Comparison of ENCODE assay signal across 28 cellular contexts in the genomic region with DNA sequence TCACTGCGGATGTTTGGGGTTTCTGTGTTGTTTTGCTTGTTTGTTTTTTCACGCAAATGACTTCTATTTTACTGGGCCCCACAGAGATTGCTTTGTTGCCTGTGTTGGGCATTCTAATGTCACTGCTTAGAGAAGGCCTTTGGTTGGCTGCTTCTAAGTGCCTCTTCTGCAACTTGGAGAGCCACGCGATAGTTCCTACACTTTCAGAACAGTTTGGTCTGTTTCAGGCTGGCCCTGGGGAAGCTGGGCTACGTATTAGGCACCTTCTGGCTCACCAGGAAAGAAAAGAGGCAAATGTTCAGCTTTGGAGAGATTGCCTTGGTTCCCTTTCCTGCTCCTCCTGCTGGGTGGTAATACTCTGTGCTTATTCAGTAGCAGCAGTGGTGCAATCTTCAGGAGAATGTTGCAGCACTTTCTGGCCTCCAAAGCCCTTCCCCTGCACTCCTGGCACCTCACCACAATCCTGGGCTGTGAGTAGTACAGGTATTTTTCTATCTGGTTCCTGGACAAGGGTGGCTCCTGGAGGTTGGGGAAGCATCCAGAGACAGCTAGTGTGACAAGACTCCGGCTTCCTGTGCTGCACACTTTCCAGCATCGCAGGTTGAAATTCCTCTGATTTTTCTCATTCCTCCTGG. TPM values are rescaled to one million over a fixed set of nuclear protein-coding genes. Genes with fewer than 3 reads are reported as not detected.
DNase-seq lines count a peak whose midpoint lies in the region; ATAC-seq, FAIRE-seq and TF ChIP-seq lines count a peak whose summit lies in the region.
"Had no signal": no experiment of that assay in that cellular context is flagged by ENCODE, and none has a peak within 500 bp of the region (broad histone marks: within the 10 kb centered on the region; RNA-seq: fewer than 3 reads in every experiment).

No MANE protein-coding gene starts in this region.

- POLR2A ChIA-PET in A549 (lab: Yijun Ruan, JAX), result no interaction called here
- POLR2A ChIA-PET in IMR-90 (lab: Charles Lee; ENCODE audit: unreplicated experiment), result no interaction called here

- H3K4me1 ChIP-seq in A549 (peaks cover 34% of the 10 kb centered on the region), IMR-90 (ENCODE audit: control insufficient read depth, insufficient read depth, low read length) (no peaks in the 10 kb centered on the region; the same call in 1 of the 2 replicates), left lung (peaks cover 5 to 28% of the 10 kb centered on the region in 2 donors)

- no peak overlapping the region for H3K56ac ChIP-seq in IMR-90 (ENCODE audit: extremely low read depth, insufficient read depth, low read length)

- no peak for TF ChIP-seq RAD21 in A549 (conservative IDR thresholded peaks at IDR 0.05 in 1 of 2, IDR thresholded peaks at IDR 0.05 in 1 of 2)
- TF ChIP-seq RAD21 in IMR-90 (IDR thresholded peaks at IDR 0.05; ENCODE audit: low read length), result no peak

- H3K4me3 ChIP-seq in A549 (no peak overlapping the region), IMR-90 (ENCODE audit: insufficient read depth, low read depth, low read length) (no peak overlapping the region), left lung (no peak overlapping the region)
- H3K4me3 ChIP-seq: GM23338, thoracic aorta had no signal

- H2AK5ac ChIP-seq in IMR-90 (ENCODE audit: low read depth, low read length), result no peak overlapping the region

- H3K79me1 ChIP-seq in IMR-90 (ENCODE audit: low read depth in 1 of 2, low read length in 2 of 2), result peaks cover 0 to 6% of the 10 kb centered on the region in 2 experiments; a peak in 1 of 4 replicates

- DNase-seq in A549 (ENCODE audit: low read depth in 1 of 2, low spot score in 1 of 2) (peak in 1 of 2 experiments; percentile 19), IMR-90 (no peak), left lung (peak in 1 of 2 donors; percentile 40), NCI-H2081 treated with DMSO at 0.1 percent for 48 hours (lab: John Stamatoyannopoulos, UW) (no peak), progenitor cell of endocrine pancreas (ENCODE audit: low spot score, unreplicated experiment) (no peak), glomerular visceral epithelial cell (ENCODE audit: extremely low spot score) (no peak)
- DNase-seq: activated CD4-positive, alpha-beta T cell treated with anti-CD3 and anti-CD28 coated beads, Interleukin-2, amount 10 ng/mL, durations not matched to agents 24 days and 14 days; activated naive CD4-positive, alpha-beta T cell treated with anti-CD3 and anti-CD28 coated beads for 36 hours; anterior cingulate cortex; CD8-positive, alpha-beta T cell; DMS153; midbrain; NCI-H1092 treated with DMSO at 0.1 percent for 48 hours; NCI-H2029 treated with DMSO at 0.1 percent for 48 hours; NCI-H446 treated with DMSO at 0.1 percent for 48 hours; stimulated activated CD4-positive, alpha-beta T cell treated with anti-CD3 and anti-CD28 coated beads, Interleukin-1b, Interleukin-23, amount 100 ng/mL, for 48 hours; SW 1271 had no signal

- H2BK5ac ChIP-seq in IMR-90 (ENCODE audit: low read depth, low read length, poor library complexity, severe bottlenecking), result no peak overlapping the region

- no TSS peak for BruUV-seq in IMR-90 (replicated peaks; lab: Mats Ljungman, UMichigan)

- TF ChIP-seq POLR2A in A549 (IDR thresholded peaks at IDR 0.05; ENCODE audit: low read length), result no peak
- TF ChIP-seq POLR2A in IMR-90 (IDR thresholded peaks at IDR 0.05; ENCODE audit: low read depth, low read length), result no peak

- intact Hi-C loops in IMR-90 (cut with micrococcal nuclease), result no loop called here
- intact Hi-C loops in left lung (cut with DNase I), result loop anchor here in 1 of 2 donors (10.0 kb wide), 1 partner anchor 183 kb away; no protein-coding TSS in a partner anchor

- no peaks in the 10 kb centered on the region for H3K9me3 Mint-ChIP-seq in progenitor cell of endocrine pancreas (ENCODE audit: low read depth)
- H3K9me3 Mint-ChIP-seq: activated CD4-positive, alpha-beta T cell treated with anti-CD3 and anti-CD28 coated beads, Interleukin-2, amount 10 ng/mL, durations not matched to agents 24 days and 14 days; activated naive CD4-positive, alpha-beta T cell treated with anti-CD3 and anti-CD28 coated beads for 36 hours; CD8-positive, alpha-beta T cell; central memory CD8-positive, alpha-beta T cell; GM23338; nephron; stimulated activated memory B cell treated with anti-CD40 and anti-IgM and Interleukin-4, amounts not matched to agents 10 μg/mL and 1 μg/mL and 100 μg/mL, for 72 hours had no signal

- no peak overlapping the region for H3K14ac ChIP-seq in IMR-90 (replicated peaks; ENCODE audit: low read depth, low read length)

- no peak overlapping the region for H3K4ac ChIP-seq in IMR-90 (ENCODE audit: low read depth, low read length)

- peaks cover 3% of the 10 kb centered on the region for H3K9me1 ChIP-seq in IMR-90 (ENCODE audit: insufficient read depth, low read length)

- no peak overlapping the region for H4K8ac ChIP-seq in IMR-90 (ENCODE audit: low read depth in 2 of 2, low read length in 2 of 2)

- H3K4me1 Mint-ChIP-seq in progenitor cell of endocrine pancreas (ENCODE audit: low read depth), result peaks cover 5% of the 10 kb centered on the region

- no peak overlapping the region for H3K9ac ChIP-seq in IMR-90 (ENCODE audit: low read depth, low read length)

- H3K23ac ChIP-seq in IMR-90 (ENCODE audit: low read depth, low read length), result no peak overlapping the region

- no peaks in the 10 kb centered on the region for H4K20me1 ChIP-seq in IMR-90 (ENCODE audit: insufficient read depth, low read length)

- H3K36me3 Mint-ChIP-seq in progenitor cell of endocrine pancreas (ENCODE audit: insufficient read depth), result no peaks in the 10 kb centered on the region
- H3K36me3 Mint-ChIP-seq: stimulated activated memory B cell treated with anti-CD40 and anti-IgM and Interleukin-4, amounts not matched to agents 10 μg/mL and 1 μg/mL and 100 μg/mL, for 72 hours had no signal

- TF ChIP-seq EP300 in A549 (IDR thresholded peaks at IDR 0.05), result no peak

- dilution Hi-C loops in IMR-90 (cut with HindIII; ENCODE audit: low sequenced_read_pairs, unreplicated experiment), result no loop called here

- H3K4me3 Mint-ChIP-seq in progenitor cell of endocrine pancreas (ENCODE audit: low read depth), result no peak overlapping the region
- H3K4me3 Mint-ChIP-seq: activated CD4-positive, alpha-beta T cell treated with anti-CD3 and anti-CD28 coated beads, Interleukin-2, amount 10 ng/mL, durations not matched to agents 24 days and 14 days; activated naive CD4-positive, alpha-beta T cell treated with anti-CD3 and anti-CD28 coated beads for 36 hours; CD8-positive, alpha-beta T cell; central memory CD8-positive, alpha-beta T cell; GM23338; stimulated activated memory B cell treated with anti-CD40 and anti-IgM and Interleukin-4, amounts not matched to agents 10 μg/mL and 1 μg/mL and 100 μg/mL, for 72 hours had no signal

- H4K91ac ChIP-seq in IMR-90 (ENCODE audit: insufficient read depth, low read depth, low read length), result no peak overlapping the region

- H2BK20ac ChIP-seq in IMR-90 (ENCODE audit: low read depth, low read length), result no peak overlapping the region

- no peak overlapping the region for H3K27ac Mint-ChIP-seq in progenitor cell of endocrine pancreas
- H3K27ac Mint-ChIP-seq: activated CD4-positive, alpha-beta T cell treated with anti-CD3 and anti-CD28 coated beads, Interleukin-2, amount 10 ng/mL, durations not matched to agents 24 days and 14 days; activated naive CD4-positive, alpha-beta T cell treated with anti-CD3 and anti-CD28 coated beads for 36 hours; CD8-positive, alpha-beta T cell; GM23338; nephron; stimulated activated memory B cell treated with anti-CD40 and anti-IgM and Interleukin-4, amounts not matched to agents 10 μg/mL and 1 μg/mL and 100 μg/mL, for 72 hours had no signal

- in situ Hi-C loops in IMR-90 (cut with MboI; ENCODE audit: low sequenced_read_pairs), result no loop called here

- H3K27me3 ChIP-seq in IMR-90 (ENCODE audit: control insufficient read depth, insufficient read depth, low read length) (0 out of 2 replicates have a peak, but pooled peaks cover 1% of the 10 kb centered on the region), left lung (peaks cover 0 to 9% of the 10 kb centered on the region in 2 donors)

- CTCF ChIA-PET in A549 (lab: Yijun Ruan, JAX) (interaction anchor here (1.0 kb wide), 1 partner anchor 59 kb away, joined by 3 read pairs; no protein-coding TSS in a partner anchor), IMR-90 (lab: Yijun Ruan, JAX) (no interaction called here)

- peak overlapping the region; percentile 36 to 66; a peak in 4 of 6 replicates for H3K27ac ChIP-seq in A549
- no peak overlapping the region for H3K27ac ChIP-seq in IMR-90 (ENCODE audit: insufficient read depth, low read length)
- H3K27ac ChIP-seq in angular gyrus (ENCODE audit: low read depth, low read length), result peak overlapping the region; percentile 22
- H3K27ac ChIP-seq in left lung, result peak overlapping the region in 1 of 2 donors; percentile 1
- H3K27ac ChIP-seq: thoracic aorta had no signal

- H3K18ac ChIP-seq in IMR-90 (ENCODE audit: low read depth, low read length), result no peak overlapping the region

- WGBS in A549 (ENCODE audit: missing lambda C conversion rate), result 91% methylated on average over 7 of the region's 7 CpGs
- WGBS in IMR-90 (ENCODE audit: extremely low coverage in 2 of 2, insufficient read length in 1 of 2), 2 experiments, result no CpG with 5 or more reads among the region's 7 CpGs

- H2BK15ac ChIP-seq in IMR-90 (ENCODE audit: low read depth, low read length), result no peak overlapping the region

- no peak for FAIRE-seq in A549 (lab: Jason Lieb, UNC)
- FAIRE-seq: GM12891, GM19239, TTC549 had no signal

- H3K4me2 ChIP-seq in A549 (no peak overlapping the region), IMR-90 (ENCODE audit: low read depth, low read length) (no peak overlapping the region)
- H3K4me2 ChIP-seq: GM23338 had no signal

- peaks cover 69% of the 10 kb centered on the region for H3K27me3 Mint-ChIP-seq in progenitor cell of endocrine pancreas

- ATAC-seq in A549 (no peak), IMR-90 (ENCODE audit: low read depth) (no peak), left lung (peak; percentile 14), GM19467 (IDR thresholded peaks at IDR 0.05; ENCODE audit: unreplicated experiment) (no peak)
- ATAC-seq: CD8-positive, alpha-beta T cell; GM23338; left colon; stimulated activated memory B cell treated with anti-CD40 and anti-IgM and Interleukin-4, amounts not matched to agents 10 μg/mL and 1 μg/mL and 100 μg/mL, for 72 hours had no signal

- TF ChIP-seq CTCF in A549 (IDR thresholded peaks at IDR 0.05), result no peak
- no peak for TF ChIP-seq CTCF in IMR-90 (conservative IDR thresholded peaks at IDR 0.05; ENCODE audit: low read depth, low read length)
- TF ChIP-seq CTCF in left lung (IDR thresholded peaks at IDR 0.05), result no peak
- no peak for TF ChIP-seq CTCF in progenitor cell of endocrine pancreas (IDR thresholded peaks at IDR 0.05; ENCODE audit: unreplicated experiment)

- no peak overlapping the region; the same call in 1 of the 2 replicates for H2BK120ac ChIP-seq in IMR-90 (ENCODE audit: low read depth, low read length)

- H3K36me3 ChIP-seq in IMR-90 (ENCODE audit: control insufficient read depth, insufficient read depth, low read length), result no peaks in the 10 kb centered on the region
- no peaks in the 10 kb centered on the region for H3K36me3 ChIP-seq in left lung
- H3K36me3 ChIP-seq: thoracic aorta had no signal

- H3K9me3 ChIP-seq in A549 (no peaks in the 10 kb centered on the region), IMR-90 (ENCODE audit: control insufficient read depth, insufficient read depth, low read length) (no peaks in the 10 kb centered on the region), left lung (no peaks in the 10 kb centered on the region)
- H3K9me3 ChIP-seq: thoracic aorta had no signal

- H2AK9ac ChIP-seq in IMR-90 (replicated peaks; ENCODE audit: low read depth, low read length, poor library complexity), result peak overlapping the region; percentile 58

- H2AFZ ChIP-seq in IMR-90 (replicated peaks; ENCODE audit: low read length, poor library complexity), result no peak overlapping the region
- H2AFZ ChIP-seq: GM23338 had no signal

- no peak overlapping the region for H4K5ac ChIP-seq in IMR-90 (ENCODE audit: low read depth, low read length)

RNA-seq across cellular contexts. Expression of a gene that starts 1.2 kb away (rescaled TPM):
- polyA plus RNA-seq in A549 (2011; rRNA removed), result 0.09 and 0.26 TPM in 2 replicates
- 0.19 and 0.20 TPM in 2 replicates for polyA plus RNA-seq in A549 (2012; cell fraction: cytosol; rRNA removed)
- 0.47 and 0.58 TPM in 2 replicates for polyA plus RNA-seq in A549 (2012; cell fraction: nucleus; rRNA removed)
- 0.13 to 0.30 TPM (median 0.25 TPM) in 3 replicates for polyA plus RNA-seq in A549 (2017; fragmentation: RNase III; extraction: RNeasy Plus Mini Kit Qiagen cat#74134 plus additional on column Dnase treatment)
- polyA minus RNA-seq in A549 (2011; rRNA and poly(A)+ RNA removed), result 0.08 and 0.19 TPM in 2 replicates
- not detected in 2 replicates for total RNA-seq in IMR-90 (2012; rRNA removed)
- not detected in 2 replicates for polyA plus RNA-seq in IMR-90 (2012; rRNA removed)
- not detected in 2 replicates for polyA plus RNA-seq in IMR-90 (2012; cell fraction: cytosol; rRNA removed)
- polyA plus RNA-seq in IMR-90 (2012; cell fraction: nucleus; rRNA removed; ENCODE audit: low replicate concordance), result 0.03 TPM in 1 of 2 replicates, not detected in the other
- total RNA-seq in left lung, result not detected
- total RNA-seq in progenitor cell of endocrine pancreas, result not detected in 2 replicates
- total RNA-seq: activated CD4-positive, alpha-beta T cell treated with anti-CD3 and anti-CD28 coated beads, Interleukin-2, amount 10 ng/mL, durations not matched to agents 24 days and 14 days; activated naive CD4-positive, alpha-beta T cell treated with anti-CD3 and anti-CD28 coated beads for 36 hours; CD8-positive, alpha-beta T cell; GM23338; left colon; thoracic aorta had no signal
- polyA plus RNA-seq: GM23338 had no signal
